Comparison of ENCODE assay signal across 9 cellular contexts in genomic region chrX:13076176-13076956, GRCh38. TPM values are rescaled to one million over a fixed set of nuclear protein-coding genes. Genes with fewer than 3 reads are reported as not detected.
DNase-seq lines count a peak whose midpoint lies in the region; ATAC-seq, FAIRE-seq and TF ChIP-seq lines count a peak whose summit lies in the region.
"Had no signal": no experiment of that assay in that cellular context is flagged by ENCODE, and none has a peak within 500 bp of the region (broad histone marks: within the 10 kb centered on the region; RNA-seq: fewer than 3 reads in every experiment).

No MANE protein-coding gene starts in this region.

- DNase-seq in GM12892 (ENCODE audit: insufficient read length) = no peak
- DNase-seq in NAMALWA (ENCODE audit: low spot score) = peak; percentile 17
- DNase-seq in kidney tubule cell (ENCODE audit: low spot score) = peak; percentile 55
- DNase-seq in cerebellar cortex (ENCODE audit: low spot score) = no peak
- DNase-seq in C1 segment of cervical spinal cord (lab: John Stamatoyannopoulos, UW) = no peak
- no peak for DNase-seq in mucosa of gallbladder (ENCODE audit: low spot score)
- no peak for DNase-seq in medulla oblongata (ENCODE audit: extremely low spot score)
- DNase-seq: NCI-H2029 treated with DMSO at 0.1 percent for 48 hours had no signal

- peak; percentile 91 for FAIRE-seq in GM12892 (lab: Jason Lieb, UNC)

- TF ChIP-seq POLR2A in GM12892 (IDR thresholded peaks at IDR 0.05; ENCODE audit: low read depth, low read length) = no peak

- ATAC-seq in GM21717 (IDR thresholded peaks at IDR 0.05; ENCODE audit: unreplicated experiment) = peak; percentile 43

RNA-seq across cellular contexts. Expression of gene FAM9C, which starts 31.9 kb away (rescaled TPM):
- 0.17 TPM for polyA plus RNA-seq in GM12892 (2012; ENCODE audit: missing spikeins)
- total RNA-seq in mucosa of gallbladder = not detected

Comparison
In these comparisons a context has a peak if more than half of its experiments do, and no peak if none do; other contexts are left out.
1. DNase-seq: peak in NAMALWA (single experiment) and kidney tubule cell (single experiment); none in GM12892 (single experiment), cerebellar cortex (single experiment), C1 segment of cervical spinal cord (0 of 14), mucosa of gallbladder (single experiment) and medulla oblongata (single experiment).